ENCODE assay signal across 8 cellular contexts in the genomic region with DNA sequence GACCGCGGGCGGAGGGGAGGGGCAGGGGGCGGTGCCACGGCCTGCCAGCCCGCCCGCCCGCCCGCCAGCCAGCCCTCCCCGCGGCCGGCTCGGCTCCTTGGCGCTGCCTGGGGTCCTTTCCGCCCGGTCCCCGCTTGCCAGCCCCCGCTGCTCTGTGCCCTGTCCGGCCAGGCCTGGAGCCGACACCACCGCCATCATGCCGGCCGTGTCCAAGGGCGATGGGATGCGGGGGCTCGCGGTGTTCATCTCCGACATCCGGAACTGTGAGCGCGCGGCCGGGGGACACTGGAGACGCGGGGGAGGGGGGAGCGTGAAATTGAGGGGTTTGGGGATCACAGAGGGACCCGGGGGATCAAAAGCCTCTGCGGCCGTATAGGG.
A peak's percentile ranks its signal among the peaks of the same experiment; 100 is the strongest.
DNase-seq lines count a peak whose midpoint lies in the region; ATAC-seq and TF ChIP-seq lines count a peak whose summit lies in the region.

Gene AP2A1, plus strand, starts transcription at position 64 of the 378 bp plus-strand sequence. Its CDS starts 133 bp downstream, at position 197.

- H3K4me2 ChIP-seq in MM.1S (ENCODE audit: low read depth, low read length) = peak within 1 kb of the TSS; percentile 88

- H2AFZ ChIP-seq in MM.1S (ENCODE audit: low read length) = peak within 1 kb of the TSS; percentile 97

- H3K9ac ChIP-seq in ES-I3 (ENCODE audit: low read depth, low read length) (peak within 1 kb of the TSS; percentile 81), MM.1S (ENCODE audit: low read length) (peak within 1 kb of the TSS; percentile 80), duodenal mucosa (ENCODE audit: low read depth in 1 of 2, low read length in 2 of 2) (peak within 1 kb of the TSS; percentile 71 to 77), mucosa of stomach (ENCODE audit: low read length) (peak within 1 kb of the TSS; percentile 93)

- H3K27ac ChIP-seq in MM.1S (ENCODE audit: low read length) = peak within 1 kb of the TSS; percentile 44; the same call in 1 of the 2 replicates
- peak within 1 kb of the TSS; percentile 77 for H3K27ac ChIP-seq in duodenal mucosa (ENCODE audit: low read depth, low read length)

- peaks cover 6% of the 10 kb centered on the region for H3K4me1 ChIP-seq in ES-I3 (ENCODE audit: insufficient read depth, low read length)
- H3K4me1 ChIP-seq in MM.1S (ENCODE audit: low read length) = peaks cover 10% of the 10 kb centered on the region
- peaks cover 18 to 22% of the 10 kb centered on the region in 2 donors for H3K4me1 ChIP-seq in duodenal mucosa (ENCODE audit: control insufficient read depth in 1 of 2, insufficient read depth in 2 of 2, low read length in 2 of 2)
- peaks cover 27% of the 10 kb centered on the region for H3K4me1 ChIP-seq in mucosa of stomach (ENCODE audit: control insufficient read depth, insufficient read depth, low read length)

- no peaks in the 10 kb centered on the region for H3K9me2 ChIP-seq in MM.1S (replicated peaks; ENCODE audit: insufficient read depth, low read length)

- H3F3A ChIP-seq in MM.1S (ENCODE audit: insufficient read depth, low read length) = 0 out of 2 replicates have a peak, but pooled peaks cover 5% of the 10 kb centered on the region

- H3K27me3 ChIP-seq in MM.1S (replicated peaks; ENCODE audit: insufficient read depth, low read length) = peaks cover 8% of the 10 kb centered on the region; the same call in 1 of the 2 replicates
- H3K27me3 ChIP-seq in duodenal mucosa (ENCODE audit: control insufficient read depth in 1 of 2, insufficient read depth in 2 of 2, low read length in 2 of 2) = no peaks in the 10 kb centered on the region
- no peaks in the 10 kb centered on the region for H3K27me3 ChIP-seq in mucosa of stomach (ENCODE audit: control insufficient read depth, insufficient read depth, low read length)

- ATAC-seq in GM18502 (IDR thresholded peaks at IDR 0.05; ENCODE audit: poor library complexity, unreplicated experiment) (no peak), HG03521 (IDR thresholded peaks at IDR 0.05; ENCODE audit: unreplicated experiment) (no peak)

- DNase-seq in MM.1S (no peak), SHP77 (lab: John Stamatoyannopoulos, UW) (no peak), GDM1 (lab: John Stamatoyannopoulos, UW) (no peak)

- no peak for TF ChIP-seq CTCF in MM.1S (IDR thresholded peaks at IDR 0.05; ENCODE audit: low read length)

- no peaks in the 10 kb centered on the region for H4K20me1 ChIP-seq in MM.1S (ENCODE audit: insufficient read depth, low read length)

- peak within 1 kb of the TSS; percentile 95 for H3K4me3 ChIP-seq in MM.1S (ENCODE audit: low read length)
- peak within 1 kb of the TSS; percentile 73 to 90 for H3K4me3 ChIP-seq in duodenal mucosa (ENCODE audit: low read depth in 1 of 2, low read length in 2 of 2)
- peak within 1 kb of the TSS; percentile 96 for H3K4me3 ChIP-seq in mucosa of stomach (ENCODE audit: low read length)

- H3K9me3 ChIP-seq in ES-I3 (ENCODE audit: control insufficient read depth, insufficient read depth, low read length) (no peaks in the 10 kb centered on the region), MM.1S (replicated peaks; ENCODE audit: insufficient read depth, low read length) (no peaks in the 10 kb centered on the region), duodenal mucosa (ENCODE audit: control insufficient read depth in 1 of 2, low read length in 2 of 2) (no peaks in the 10 kb centered on the region), mucosa of stomach (ENCODE audit: control insufficient read depth, low read length) (no peaks in the 10 kb centered on the region)

- peaks cover 33% of the 10 kb centered on the region for H3K79me2 ChIP-seq in MM.1S (ENCODE audit: low read length)

- no peaks in the 10 kb centered on the region; the same call in 1 of the 2 replicates for H3K36me3 ChIP-seq in ES-I3 (ENCODE audit: insufficient read depth, low read length)
- no peaks in the 10 kb centered on the region for H3K36me3 ChIP-seq in MM.1S (replicated peaks; ENCODE audit: insufficient read depth, low read length)
- H3K36me3 ChIP-seq in duodenal mucosa (ENCODE audit: control insufficient read depth in 1 of 2, insufficient read depth in 2 of 2, low read length in 2 of 2) = peaks cover 0 to 4% of the 10 kb centered on the region in 2 donors
- no peaks in the 10 kb centered on the region for H3K36me3 ChIP-seq in mucosa of stomach (ENCODE audit: control insufficient read depth, insufficient read depth, low read length)
